9 cellular contexts compared by ENCODE assay signal in genomic region chr18:25230658-25231326, GRCh38.
DNase-seq lines count a peak whose midpoint lies in the region; ATAC-seq, FAIRE-seq and TF ChIP-seq lines count a peak whose summit lies in the region.
"Had no signal": no experiment of that assay in that cellular context is flagged by ENCODE, and none has a peak within 500 bp of the region (broad histone marks: within the 10 kb centered on the region; RNA-seq: fewer than 3 reads in every experiment).

No MANE protein-coding gene starts in this region.

- DNase-seq in K562 (ENCODE audit: extremely low read depth in 1 of 4, low spot score in 3 of 4) (no peak), islet precursor cell (peak; percentile 69), superior temporal gyrus (ENCODE audit: extremely low spot score) (peak; percentile 89)
- no peak for DNase-seq in activated CD8-positive, alpha-beta T cell treated with anti-CD3 and anti-CD28 coated beads, Interleukin-2, amount 10 ng/mL, durations not matched to agents 7 days and 5 days
- DNase-seq in CD8-positive, alpha-beta memory T cell: no peak

- no peak for TF ChIP-seq CTCF in K562 (IDR thresholded peaks at IDR 0.05 in 2 of 3, conservative IDR thresholded peaks at IDR 0.05 in 1 of 3; ENCODE audit: insufficient read depth in 2 of 3, low read depth in 1 of 3, low read length in 3 of 3)

- no peaks in the 10 kb centered on the region for H3K9me3 Mint-ChIP-seq in activated CD8-positive, alpha-beta T cell treated with anti-CD3 and anti-CD28 coated beads, Interleukin-2, amount 10 ng/mL, durations not matched to agents 7 days and 5 days (ENCODE audit: insufficient read depth)
- peaks cover 0 to 4% (median 0%) of the 10 kb centered on the region in 5 donors for H3K9me3 Mint-ChIP-seq in CD8-positive, alpha-beta memory T cell

- CTCF ChIA-PET in K562 (lab: Yijun Ruan, JAX; ENCODE audit: low intra/inter-chr PET ratio): no interaction called here
- CTCF ChIA-PET in activated CD8-positive, alpha-beta T cell treated with anti-CD3 and anti-CD28 coated beads, Interleukin-2, amount 10 ng/mL, durations not matched to agents 7 days and 5 days (lab: Charles Lee): no interaction called here
- CTCF ChIA-PET in CD8-positive, alpha-beta memory T cell (lab: Charles Lee): no interaction called here

- no peaks in the 10 kb centered on the region for H4K20me1 ChIP-seq in K562 (replicated peaks; ENCODE audit: control insufficient read depth, insufficient read depth, low read length)

- no peaks in the 10 kb centered on the region; the same call in 1 of the 2 replicates for H3K9me3 ChIP-seq in K562 (replicated peaks; ENCODE audit: control insufficient read depth, insufficient read depth, low read depth, low read length)
- H3K9me3 ChIP-seq in CD8-positive, alpha-beta memory T cell (ENCODE audit: low read length): no peaks in the 10 kb centered on the region

- intact Hi-C loops in K562 (cut with micrococcal nuclease): loop anchor here (10.0 kb wide), 1 partner anchor 356 kb away; no protein-coding TSS in a partner anchor

- H3K9ac ChIP-seq in K562 (ENCODE audit: insufficient read depth in 1 of 2, low read depth in 2 of 2, low read length in 2 of 2): no peak overlapping the region

- no peak for TF ChIP-seq EP300 in K562 (IDR thresholded peaks at IDR 0.05; ENCODE audit: low read length)

- H3K79me2 ChIP-seq in K562 (ENCODE audit: control insufficient read depth, insufficient read depth, low read length): no peaks in the 10 kb centered on the region

- POLR2A ChIA-PET in K562 (lab: Yijun Ruan, JAX): no interaction called here
- POLR2A ChIA-PET in activated CD8-positive, alpha-beta T cell treated with anti-CD3 and anti-CD28 coated beads, Interleukin-2, amount 10 ng/mL, durations not matched to agents 7 days and 5 days (lab: Charles Lee): no interaction called here
- POLR2A ChIA-PET in CD8-positive, alpha-beta memory T cell (lab: Charles Lee): no interaction called here

- no peak overlapping the region for H3K4me3 ChIP-seq in K562
- no peak overlapping the region for H3K4me3 ChIP-seq in CD8-positive, alpha-beta memory T cell (ENCODE audit: low read length)

- no peaks in the 10 kb centered on the region for H3K9me1 ChIP-seq in K562 (ENCODE audit: control insufficient read depth, insufficient read depth, low read length)

- in situ Hi-C loops in K562 (cut with MboI): no loop called here

- TF ChIP-seq RAD21 in K562 (CRISPR knock-in tag; conservative IDR thresholded peaks at IDR 0.05 in 1 of 2, IDR thresholded peaks at IDR 0.05 in 1 of 2): no peak

- no peak for TF ChIP-seq POLR2A in K562 (conservative IDR thresholded peaks at IDR 0.05)

- no peak overlapping the region for H3K27ac ChIP-seq in K562 (ENCODE audit: extremely low read depth, low read depth, low read length)
- H3K27ac ChIP-seq in CD8-positive, alpha-beta memory T cell (ENCODE audit: low read depth, low read length): no peak overlapping the region
- H3K27ac ChIP-seq: HL-60 had no signal

- H3K36me3 ChIP-seq in K562 (ENCODE audit: control insufficient read depth, insufficient read depth, low read length): no peaks in the 10 kb centered on the region
- H3K36me3 ChIP-seq in CD8-positive, alpha-beta memory T cell (ENCODE audit: insufficient read depth, low read length): no peaks in the 10 kb centered on the region

- no peaks in the 10 kb centered on the region for H3K27me3 ChIP-seq in K562 (ENCODE audit: control insufficient read depth in 2 of 2, insufficient read depth in 2 of 2, low read length in 2 of 2)
- no peaks in the 10 kb centered on the region for H3K27me3 ChIP-seq in CD8-positive, alpha-beta memory T cell (ENCODE audit: insufficient read depth, low read length, poor library complexity, severe bottlenecking)

- WGBS in K562 (ENCODE audit: insufficient coverage, low coverage, missing lambda C conversion rate): 9% methylated on average over 10 of the region's 10 CpGs

- H3K27ac Mint-ChIP-seq in activated CD8-positive, alpha-beta T cell treated with anti-CD3 and anti-CD28 coated beads, Interleukin-2, amount 10 ng/mL, durations not matched to agents 7 days and 5 days: no peak overlapping the region
- no peak overlapping the region for H3K27ac Mint-ChIP-seq in CD8-positive, alpha-beta memory T cell

- H3K4me3 Mint-ChIP-seq in activated CD8-positive, alpha-beta T cell treated with anti-CD3 and anti-CD28 coated beads, Interleukin-2, amount 10 ng/mL, durations not matched to agents 7 days and 5 days: no peak overlapping the region
- no peak overlapping the region for H3K4me3 Mint-ChIP-seq in CD8-positive, alpha-beta memory T cell

- no peaks in the 10 kb centered on the region; a peak in 2 of 5 replicates for H3K4me1 ChIP-seq in K562 (replicated peaks in 1 of 2; ENCODE audit: control insufficient read depth in 2 of 2, insufficient read depth in 2 of 2, low read length in 2 of 2)
- no peaks in the 10 kb centered on the region for H3K4me1 ChIP-seq in CD8-positive, alpha-beta memory T cell (ENCODE audit: insufficient read depth, low read length)

- no peak for FAIRE-seq in K562 (lab: Jason Lieb, UNC)

- peaks cover 2% of the 10 kb centered on the region for H3K27me3 Mint-ChIP-seq in activated CD8-positive, alpha-beta T cell treated with anti-CD3 and anti-CD28 coated beads, Interleukin-2, amount 10 ng/mL, durations not matched to agents 7 days and 5 days (ENCODE audit: low read depth)
- peaks cover 0 to 4% of the 10 kb centered on the region in 2 donors for H3K27me3 Mint-ChIP-seq in CD8-positive, alpha-beta memory T cell

- BruUV-seq in K562 (replicated peaks; lab: Mats Ljungman, UMichigan): no TSS peak

- ATAC-seq in HG02588 (IDR thresholded peaks at IDR 0.05; ENCODE audit: unreplicated experiment) (peak; percentile 57), K562 (no peak; the same call in 2 of the 3 replicates), HG03378 (IDR thresholded peaks at IDR 0.05; ENCODE audit: unreplicated experiment) (no peak), HG03280 (IDR thresholded peaks at IDR 0.05; ENCODE audit: unreplicated experiment) (no peak)
- ATAC-seq in activated CD8-positive, alpha-beta T cell treated with anti-CD3 and anti-CD28 coated beads, Interleukin-2, amount 10 ng/mL, durations not matched to agents 7 days and 5 days: no peak

- H2AFZ ChIP-seq in K562 (ENCODE audit: low read depth, low read length): peak overlapping the region; percentile 7; the same call in 1 of the 2 replicates

- no peak overlapping the region for H3K4me2 ChIP-seq in K562 (ENCODE audit: insufficient read depth, low read length)

- no peaks in the 10 kb centered on the region for H3K4me1 Mint-ChIP-seq in activated CD8-positive, alpha-beta T cell treated with anti-CD3 and anti-CD28 coated beads, Interleukin-2, amount 10 ng/mL, durations not matched to agents 7 days and 5 days (ENCODE audit: low read depth)
- no peaks in the 10 kb centered on the region for H3K4me1 Mint-ChIP-seq in CD8-positive, alpha-beta memory T cell

- no peaks in the 10 kb centered on the region for H3K36me3 Mint-ChIP-seq in activated CD8-positive, alpha-beta T cell treated with anti-CD3 and anti-CD28 coated beads, Interleukin-2, amount 10 ng/mL, durations not matched to agents 7 days and 5 days (ENCODE audit: low read depth)
- H3K36me3 Mint-ChIP-seq in CD8-positive, alpha-beta memory T cell: no peaks in the 10 kb centered on the region

TF ChIP-seq in K562, 482 proteins besides CTCF, POLR2A, EP300 and RAD21:
- TF ChIP-seq ZNF311 (CRISPR knock-in tag; IDR thresholded peaks at IDR 0.05): 0 out of 2 replicates have a peak, but pooled peaks have one; percentile 18
- no peak for TF ChIP-seq CREBBP (IDR thresholded peaks at IDR 0.05; ENCODE audit: low read depth, low read length)
- TF ChIP-seq MITF (IDR thresholded peaks at IDR 0.05): no peak
- no peak for TF ChIP-seq ASH1L (IDR thresholded peaks at IDR 0.05; ENCODE audit: borderline replicate concordance, low read depth, partially characterized antibody)
- TF ChIP-seq GTF3C2 (IDR thresholded peaks at IDR 0.05; ENCODE audit: borderline replicate concordance, extremely low read depth, insufficient read length): no peak
- no peak for TF ChIP-seq NFIX (CRISPR knock-in tag; IDR thresholded peaks at IDR 0.05; ENCODE audit: low read depth)
- TF ChIP-seq PHB2 (IDR thresholded peaks at IDR 0.05; ENCODE audit: low read depth): no peak

Comparison
In these comparisons a context has a peak if more than half of its experiments do, and no peak if none do; other contexts are left out.
1. DNase-seq: peak in islet precursor cell (single experiment) and superior temporal gyrus (single experiment); none in K562 (0 of 4), activated CD8-positive, alpha-beta T cell treated with anti-CD3 and anti-CD28 coated beads, Interleukin-2, amount 10 ng/mL, durations not matched to agents 7 days and 5 days (single experiment) and CD8-positive, alpha-beta memory T cell (0 of 5).